In genomic region chr9:95373069-95373681, GRCh38 we compare ENCODE assay signal across 1 cellular context.
TF ChIP-seq lines count a peak whose summit lies in the region.

No MANE protein-coding gene starts in this region.

TF ChIP-seq in HEK293, 187 proteins besides CTCF, POLR2A, EP300 and RAD21 (continued from another document):
- TF ChIP-seq ZNF596 (tag by site-specific recombination; IDR thresholded peaks at IDR 0.05) (no peak), SP7 (tag by site-specific recombination; IDR thresholded peaks at IDR 0.05) (no peak), TSHZ1 (tag by site-specific recombination; IDR thresholded peaks at IDR 0.05; ENCODE audit: borderline replicate concordance) (no peak), ZNF341 (tag by site-specific recombination; IDR thresholded peaks at IDR 0.05; ENCODE audit: low read depth) (no peak), EGR2 (tag by site-specific recombination; IDR thresholded peaks at IDR 0.05; ENCODE audit: low read depth) (peak; percentile 52; the same call in 1 of the 2 replicates), HOXC10 (CRISPR knock-in tag; IDR thresholded peaks at IDR 0.05) (no peak), KLF9 (tag by site-specific recombination; IDR thresholded peaks at IDR 0.05; ENCODE audit: low read depth) (peak; percentile 46; the same call in 1 of the 2 replicates), MEIS1 (CRISPR knock-in tag; IDR thresholded peaks at IDR 0.05; ENCODE audit: borderline replicate concordance) (no peak), BCL11A (tag by site-specific recombination; IDR thresholded peaks at IDR 0.05; ENCODE audit: low read depth) (no peak), AEBP2 (tag by site-specific recombination; IDR thresholded peaks at IDR 0.05; ENCODE audit: borderline replicate concordance) (no peak), ZFHX2 (tag by site-specific recombination; conservative IDR thresholded peaks at IDR 0.05) (peak; percentile 81), PATZ1 (tag by site-specific recombination; IDR thresholded peaks at IDR 0.05) (no peak), INSM2 (tag by site-specific recombination; IDR thresholded peaks at IDR 0.05) (no peak), ZNF175 (tag by site-specific recombination; IDR thresholded peaks at IDR 0.05) (no peak), ZNF510 (tag by site-specific recombination; IDR thresholded peaks at IDR 0.05; ENCODE audit: insufficient replicate concordance) (no peak), ZNF530 (tag by site-specific recombination; IDR thresholded peaks at IDR 0.05; ENCODE audit: low read depth) (no peak), ZBTB17 (tag by site-specific recombination; IDR thresholded peaks at IDR 0.05) (peak; percentile 48), GLI4 (tag by site-specific recombination; IDR thresholded peaks at IDR 0.05) (no peak), ZNF704 (tag by site-specific recombination; IDR thresholded peaks at IDR 0.05) (no peak)
